Comparison of ENCODE assay signal across 9 cellular contexts in genomic region chr5:141338538-141339306, GRCh38. TPM values are rescaled to one million over a fixed set of nuclear protein-coding genes. Genes with fewer than 3 reads are reported as not detected.
DNase-seq lines count a peak whose midpoint lies in the region; ATAC-seq and TF ChIP-seq lines count a peak whose summit lies in the region.
"Had no signal": no experiment of that assay in that cellular context is flagged by ENCODE, and none has a peak within 500 bp of the region (broad histone marks: within the 10 kb centered on the region; RNA-seq: fewer than 3 reads in every experiment).

Gene PCDHGA2 (plus strand): TSS chr5:141338760.

- H3K4me3 Mint-ChIP-seq in T-cell: peak within 1 kb of the TSS in 2 of 3 donors; percentile 19 to 49

- H3K9me3 ChIP-seq in heart left ventricle (peaks cover 0 to 99% (median 40%) of the 10 kb centered on the region in 12 donors), thyroid gland (no peaks in the 10 kb centered on the region)

- H3K36me3 ChIP-seq in heart left ventricle: no peaks in the 10 kb centered on the region
- H3K36me3 ChIP-seq in thyroid gland: no peaks in the 10 kb centered on the region

- peaks cover 17% of the 10 kb centered on the region for H3K36me3 Mint-ChIP-seq in T-cell

- peak within 1 kb of the TSS; percentile 3 to 61 (median 51) for H3K4me3 ChIP-seq in heart left ventricle
- H3K4me3 ChIP-seq in thyroid gland (replicated peaks in 1 of 3): peak within 1 kb of the TSS in 1 of 3 donors; percentile 16

- ATAC-seq in T-cell (replicated peaks in 1 of 4) (no peak), heart left ventricle (peak; percentile 66 to 70 (median 69)), GM18907 (IDR thresholded peaks at IDR 0.05; ENCODE audit: unreplicated experiment) (no peak), GM19023 (IDR thresholded peaks at IDR 0.05; ENCODE audit: unreplicated experiment) (no peak)

- peak; percentile 30 to 73 (median 53) for TF ChIP-seq CTCF in heart left ventricle (IDR thresholded peaks at IDR 0.05)
- peak in 4 of 6 experiments; percentile 26 to 42 (median 40) for TF ChIP-seq CTCF in thyroid gland (IDR thresholded peaks at IDR 0.05)

- 7 to 12% (median 8%) methylated on average over 26 to 27 of the region's 27 CpGs for WGBS in heart left ventricle, 4 donors
- WGBS in thyroid gland, 2 donors: 8 to 15% methylated on average over 10 to 24 of the region's 27 CpGs

- POLR2A ChIA-PET in T-cell (lab: Charles Lee): no interaction called here

- H3K27ac Mint-ChIP-seq in T-cell: no peak within 1 kb of the TSS

- H3K27me3 ChIP-seq in heart left ventricle (peaks cover 0 to 34% (median 0%) of the 10 kb centered on the region in 9 donors), thyroid gland (no peaks in the 10 kb centered on the region)

- DNase-seq in NCI-H748 (lab: John Stamatoyannopoulos, UW; ENCODE audit: unreplicated experiment) (peak; percentile 30), NCI-H748 treated with DMSO at 0.1 percent for 48 hours (lab: John Stamatoyannopoulos, UW) (no peak), T-cell (no peak), heart left ventricle (peak in 2 of 5 donors; percentile 52 to 54), thyroid gland (peak in 1 of 2 donors; percentile 21), NCI-H510A treated with DMSO at 0.1 percent for 48 hours (lab: John Stamatoyannopoulos, UW) (no peak)
- DNase-seq: NCI-H2081 had no signal

- intact Hi-C loops in heart left ventricle (cut with DNase I) (loop anchor here in 5 of 10 donors (2.0 to 10.0 kb wide), 4 partner anchors 114 to 224 kb away; partner anchors contain the start of gene PCDHB14 (in 1 of the 5)), thyroid gland (cut with DNase I) (no loop called here)

- H3K9me3 Mint-ChIP-seq in T-cell: peaks cover 21 to 59% (median 51%) of the 10 kb centered on the region in 3 donors

- peaks cover 0 to 2% (median 0%) of the 10 kb centered on the region in 3 donors for H3K4me1 Mint-ChIP-seq in T-cell

- peak within 1 kb of the TSS; percentile 21 to 82 (median 75) for H3K27ac ChIP-seq in heart left ventricle
- no peak within 1 kb of the TSS for H3K27ac ChIP-seq in thyroid gland

- CTCF ChIA-PET in T-cell (lab: Charles Lee): interaction anchor here (0.6 to 1.4 kb wide), 5 partner anchors 9 to 1472 kb away, joined by 3 read pairs; no protein-coding TSS in a partner anchor

- H3K4me1 ChIP-seq in heart left ventricle: peaks cover 0 to 7% (median 0%) of the 10 kb centered on the region in 12 donors
- H3K4me1 ChIP-seq in thyroid gland: no peaks in the 10 kb centered on the region

- H3K27me3 Mint-ChIP-seq in T-cell: peaks cover 67 to 85% of the 10 kb centered on the region in 2 donors

- TF ChIP-seq POLR2A in heart left ventricle (IDR thresholded peaks at IDR 0.05) (no peak), thyroid gland (IDR thresholded peaks at IDR 0.05) (no peak)

RNA-seq across cellular contexts. Expression of gene PCDHGA2, which starts in this region (rescaled TPM):
- total RNA-seq in T-cell (under 1 TPM in 2 of 5 donors, not detected in 3; 0.13 to 0.15 TPM), heart left ventricle (10 to 100 TPM in 6 of 9 donors, 1 to 10 TPM in 3; 5.8 to 15.1 (median 10.7) TPM), thyroid gland (1 to 10 TPM; 4.3 to 6.4 (median 5.6) TPM)
- 1 to 10 TPM; 2.7 to 3.6 TPM for polyA plus RNA-seq in heart left ventricle

Comparison
In these comparisons a context has a peak if more than half of its experiments do, and no peak if none do; other contexts are left out.
1. RNA of gene PCDHGA2 (total RNA-seq): 5.8 to 15.1 TPM in heart left ventricle and 4.3 to 6.4 TPM in thyroid gland; 0.13 to 0.15 TPM in T-cell; every median in the first group is over 4 times any median in the second.
2. ATAC-seq: peak in heart left ventricle (4 of 4); none in T-cell (0 of 4), GM18907 (single experiment) and GM19023 (single experiment).
3. H3K27ac ChIP-seq: peak in heart left ventricle (12 of 12); none in thyroid gland (0 of 3).